ENCODE assay signal across 15 cellular contexts in the genomic region with DNA sequence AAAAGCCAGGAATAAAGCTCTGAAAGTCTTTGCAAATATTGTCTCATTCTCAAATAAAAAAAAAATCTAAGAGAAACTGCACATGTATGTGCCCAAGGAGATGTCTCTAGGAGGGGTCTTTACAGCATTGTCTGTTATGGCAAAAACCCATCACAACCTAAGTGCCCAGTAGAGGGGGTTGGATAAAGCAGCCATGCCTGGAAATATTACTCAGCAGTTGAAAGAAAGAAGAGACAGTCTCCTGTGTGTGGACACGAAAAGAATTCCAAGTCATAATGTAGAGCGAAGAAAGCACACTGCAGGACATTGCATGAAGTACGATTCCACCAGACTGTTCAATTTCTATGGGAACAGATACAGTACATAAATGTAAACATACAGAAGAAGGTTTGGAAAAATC. TPM values are rescaled to one million over a fixed set of nuclear protein-coding genes. Genes with fewer than 3 reads are reported as not detected.
DNase-seq lines count a peak whose midpoint lies in the region; ATAC-seq, FAIRE-seq and TF ChIP-seq lines count a peak whose summit lies in the region.
"Had no signal": no experiment of that assay in that cellular context is flagged by ENCODE, and none has a peak within 500 bp of the region (broad histone marks: within the 10 kb centered on the region; RNA-seq: fewer than 3 reads in every experiment).

No MANE protein-coding gene starts in this region.

- CTCF ChIA-PET in A549 (lab: Yijun Ruan, JAX): interaction anchor here (0.9 to 32.6 kb wide), 12 partner anchors 9 to 607 kb away, joined by 3 to 818 read pairs (median 8); a partner anchor contains a TSS
- CTCF ChIA-PET in HCT116 (lab: Charles Lee): interaction anchor here (1.8 kb wide), 1 partner anchor 49 kb away, joined by 8 read pairs; no protein-coding TSS in a partner anchor
- CTCF ChIA-PET in activated CD8-positive, alpha-beta T cell treated with anti-CD3 and anti-CD28 coated beads, Interleukin-2, amount 10 ng/mL, durations not matched to agents 7 days and 5 days (lab: Charles Lee): interaction anchor here (1.5 kb wide), 1 partner anchor 58 kb away, joined by 3 read pairs; no protein-coding TSS in a partner anchor

- H3K9me2 ChIP-seq in HCT116 (ENCODE audit: insufficient read depth) (no peaks in the 10 kb centered on the region), Karpas-422 (replicated peaks; ENCODE audit: insufficient read depth, low read length) (no peaks in the 10 kb centered on the region)

- BruUV-seq in HCT116 (replicated peaks; lab: Mats Ljungman, UMichigan): no TSS peak

- TF ChIP-seq EP300 in A549 (IDR thresholded peaks at IDR 0.05): no peak

- H3K4me2 ChIP-seq in A549 (peak overlapping the region; percentile 70), HCT116 (ENCODE audit: low read length) (no peak overlapping the region; the same call in 1 of the 2 replicates), Karpas-422 (ENCODE audit: low read depth, low read length, poor library complexity, severe bottlenecking) (no peak overlapping the region)

- peak; percentile 38 to 56 for DNase-seq in A549 (ENCODE audit: low read depth in 1 of 2, low spot score in 1 of 2)
- no peak for DNase-seq in HCT116 (ENCODE audit: low read depth, low spot score)
- DNase-seq in fibroblast of pulmonary artery (ENCODE audit: low read depth): peak; percentile 49
- DNase-seq in Karpas-422: no peak
- no peak for DNase-seq in activated CD8-positive, alpha-beta T cell treated with anti-CD3 and anti-CD28 coated beads, Interleukin-2, amount 10 ng/mL, durations not matched to agents 7 days and 5 days
- no peak for DNase-seq in DMS153 treated with DMSO at 0.1 percent for 48 hours (lab: John Stamatoyannopoulos, UW; ENCODE audit: unreplicated experiment)
- DNase-seq in middle frontal gyrus (ENCODE audit: extremely low spot score, low spot score): no peak
- DNase-seq: NCI-H2029; stimulated activated CD4-positive, alpha-beta T cell treated with anti-CD3 and anti-CD28 coated beads, Interleukin-1b, Interleukin-23, amount 100 ng/mL, for 48 hours; uterus had no signal

- no peak overlapping the region for H3K4me3 Mint-ChIP-seq in activated CD8-positive, alpha-beta T cell treated with anti-CD3 and anti-CD28 coated beads, Interleukin-2, amount 10 ng/mL, durations not matched to agents 7 days and 5 days

- TF ChIP-seq RAD21 in A549 (conservative IDR thresholded peaks at IDR 0.05 in 1 of 2, IDR thresholded peaks at IDR 0.05 in 1 of 2): peak; percentile 29 to 36; a peak in 2 of 5 replicates
- peak; percentile 18; the same call in 1 of the 2 replicates for TF ChIP-seq RAD21 in HCT116 (IDR thresholded peaks at IDR 0.05; ENCODE audit: low read depth)

- TF ChIP-seq POLR2A in A549 (IDR thresholded peaks at IDR 0.05; ENCODE audit: low read length): no peak
- no peak for TF ChIP-seq POLR2A in HCT116 (IDR thresholded peaks at IDR 0.05; ENCODE audit: borderline replicate concordance, extremely low read depth, insufficient read depth, insufficient read length)

- H3K9ac ChIP-seq in HCT116 (ENCODE audit: low read length): no peak overlapping the region
- H3K9ac ChIP-seq in Karpas-422 (ENCODE audit: low read length): no peak overlapping the region
- H3K9ac ChIP-seq: BLaER1 treated with 17β-estradiol and CSF1 and Interleukin-3, amounts not matched to agents 10 nM and 100 nM had no signal

- H4K20me1 ChIP-seq in HCT116 (ENCODE audit: insufficient read depth): no peaks in the 10 kb centered on the region
- H4K20me1 ChIP-seq in Karpas-422 (ENCODE audit: insufficient read depth, low read depth, low read length): no peaks in the 10 kb centered on the region
- H4K20me1 ChIP-seq: BLaER1 treated with 17β-estradiol and CSF1 and Interleukin-3, amounts not matched to agents 10 nM and 100 nM had no signal

- ATAC-seq in A549 (peak in 1 of 2 experiments; percentile 34; a peak in 3 of 6 replicates), HCT116 (no peak), SK-N-SH treated with all-trans-retinoic acid at 6 μM for 48 hours (peak; percentile 59)
- no peak for ATAC-seq in activated CD8-positive, alpha-beta T cell treated with anti-CD3 and anti-CD28 coated beads, Interleukin-2, amount 10 ng/mL, durations not matched to agents 7 days and 5 days

- peaks cover 70% of the 10 kb centered on the region for H3K4me1 ChIP-seq in A549
- H3K4me1 ChIP-seq in HCT116 (ENCODE audit: control insufficient read depth in 1 of 2, insufficient read depth in 2 of 2, low read length in 2 of 2): peaks cover 17 to 36% of the 10 kb centered on the region in 2 experiments; a peak in 3 of 4 replicates
- no peaks in the 10 kb centered on the region for H3K4me1 ChIP-seq in Karpas-422 (ENCODE audit: low read length)
- H3K4me1 ChIP-seq: prostate gland, uterus had no signal

- H3K27ac ChIP-seq in A549: peak overlapping the region; percentile 91 to 93
- no peak overlapping the region for H3K27ac ChIP-seq in HCT116 (ENCODE audit: low read depth, low read length)
- no peak overlapping the region for H3K27ac ChIP-seq in Karpas-422 (ENCODE audit: low read length)
- H3K27ac ChIP-seq: BLaER1 treated with 17β-estradiol and CSF1 and Interleukin-3, amounts not matched to agents 10 nM and 100 nM had no signal

- TF ChIP-seq CTCF in A549 (IDR thresholded peaks at IDR 0.05) (peak; percentile 34; the same call in 2 of the 3 replicates), HCT116 (IDR thresholded peaks at IDR 0.05 in 2 of 3, conservative IDR thresholded peaks at IDR 0.05 in 1 of 3; ENCODE audit: borderline replicate concordance in 1 of 3, insufficient read depth in 1 of 3, low read depth in 2 of 3, low read length in 2 of 3) (peak in 2 of 3 experiments; percentile 30 to 32; a peak in 4 of 6 replicates), fibroblast of pulmonary artery (IDR thresholded peaks at IDR 0.05; ENCODE audit: low read length, missing control alignments) (peak; percentile 53)

- H3K9me3 ChIP-seq in A549 (no peaks in the 10 kb centered on the region), HCT116 (ENCODE audit: control insufficient read depth in 1 of 2, insufficient read depth in 1 of 2, low read depth in 1 of 2, low read length in 2 of 2) (no peaks in the 10 kb centered on the region), Karpas-422 (ENCODE audit: low read length) (no peaks in the 10 kb centered on the region)
- H3K9me3 ChIP-seq: BLaER1 treated with 17β-estradiol and CSF1 and Interleukin-3, amounts not matched to agents 10 nM and 100 nM; prostate gland; uterus had no signal

- no peak overlapping the region for H3K27ac Mint-ChIP-seq in activated CD8-positive, alpha-beta T cell treated with anti-CD3 and anti-CD28 coated beads, Interleukin-2, amount 10 ng/mL, durations not matched to agents 7 days and 5 days

- RAD21 ChIA-PET in HCT116 (lab: Charles Lee; ENCODE audit: low non-redundant PET in 1 of 2, low total read pairs in 2 of 2, uncharacterized antibody in 2 of 2, unreplicated experiment in 2 of 2): no interaction called here

- FAIRE-seq in A549 (lab: Jason Lieb, UNC): no peak
- FAIRE-seq: GM19239, keratinocyte had no signal

- WGBS in A549 (ENCODE audit: missing lambda C conversion rate): 29% methylated on average over 3 of the region's 3 CpGs

- peak overlapping the region; percentile 40 for H2AFZ ChIP-seq in HCT116 (ENCODE audit: low read depth, low read length, poor library complexity, severe bottlenecking)
- H2AFZ ChIP-seq in Karpas-422 (ENCODE audit: low read length): no peak overlapping the region

- no peaks in the 10 kb centered on the region for H3K36me3 ChIP-seq in HCT116 (ENCODE audit: control insufficient read depth in 1 of 2, insufficient read depth in 2 of 2, low read length in 2 of 2)
- no peaks in the 10 kb centered on the region for H3K36me3 ChIP-seq in Karpas-422 (ENCODE audit: insufficient read depth, low read length)
- H3K36me3 ChIP-seq: BLaER1 treated with 17β-estradiol and CSF1 and Interleukin-3, amounts not matched to agents 10 nM and 100 nM; prostate gland; uterus had no signal

- H3K79me2 ChIP-seq in HCT116 (ENCODE audit: insufficient read depth, low read length) (no peaks in the 10 kb centered on the region), Karpas-422 (ENCODE audit: low read length) (no peaks in the 10 kb centered on the region)

- intact Hi-C loops in HCT116 (cut with micrococcal nuclease): no loop called here

- H3K9me3 Mint-ChIP-seq in activated CD8-positive, alpha-beta T cell treated with anti-CD3 and anti-CD28 coated beads, Interleukin-2, amount 10 ng/mL, durations not matched to agents 7 days and 5 days (ENCODE audit: insufficient read depth): no peaks in the 10 kb centered on the region

- POLR2A ChIA-PET in A549 (lab: Yijun Ruan, JAX) (interaction anchor here (1.7 to 1.8 kb wide), 2 partner anchors 45 to 49 kb away, joined by 11 to 13 read pairs; no protein-coding TSS in a partner anchor), HCT116 (lab: Charles Lee) (no interaction called here)
- POLR2A ChIA-PET in activated CD8-positive, alpha-beta T cell treated with anti-CD3 and anti-CD28 coated beads, Interleukin-2, amount 10 ng/mL, durations not matched to agents 7 days and 5 days (lab: Charles Lee): no interaction called here

- H3K27me3 Mint-ChIP-seq in activated CD8-positive, alpha-beta T cell treated with anti-CD3 and anti-CD28 coated beads, Interleukin-2, amount 10 ng/mL, durations not matched to agents 7 days and 5 days (ENCODE audit: low read depth): peaks cover 18% of the 10 kb centered on the region

- no peaks in the 10 kb centered on the region for H3K36me3 Mint-ChIP-seq in activated CD8-positive, alpha-beta T cell treated with anti-CD3 and anti-CD28 coated beads, Interleukin-2, amount 10 ng/mL, durations not matched to agents 7 days and 5 days (ENCODE audit: low read depth)

- no peak overlapping the region for H3K4me3 ChIP-seq in A549
- H3K4me3 ChIP-seq in HCT116 (replicated peaks in 1 of 2; ENCODE audit: low read depth in 1 of 2, low read length in 2 of 2): no peak overlapping the region
- no peak overlapping the region for H3K4me3 ChIP-seq in fibroblast of pulmonary artery (replicated peaks; ENCODE audit: low read depth, low read length)
- no peak overlapping the region for H3K4me3 ChIP-seq in Karpas-422 (ENCODE audit: low read length)
- H3K4me3 ChIP-seq: BLaER1 treated with 17β-estradiol and CSF1 and Interleukin-3, amounts not matched to agents 10 nM and 100 nM; prostate gland; uterus had no signal

- H3K4me1 Mint-ChIP-seq in activated CD8-positive, alpha-beta T cell treated with anti-CD3 and anti-CD28 coated beads, Interleukin-2, amount 10 ng/mL, durations not matched to agents 7 days and 5 days (ENCODE audit: low read depth): peaks cover 27% of the 10 kb centered on the region

- H3K27me3 ChIP-seq in HCT116 (ENCODE audit: insufficient read depth, low read length) (no peaks in the 10 kb centered on the region), Karpas-422 (ENCODE audit: low read length) (no peaks in the 10 kb centered on the region)
- H3K27me3 ChIP-seq: BLaER1 treated with 17β-estradiol and CSF1 and Interleukin-3, amounts not matched to agents 10 nM and 100 nM; uterus had no signal

RNA-seq across cellular contexts. Expression of a gene that starts 7.3 kb away (rescaled TPM):
- polyA plus RNA-seq in A549 (2011; rRNA removed): 173 TPM in 2 replicates
- polyA plus RNA-seq in A549 (2012; cell fraction: cytosol; rRNA removed): 164 and 192 TPM in 2 replicates
- polyA plus RNA-seq in A549 (2012; cell fraction: nucleus; rRNA removed): 241 and 325 TPM in 2 replicates
- polyA plus RNA-seq in A549 (2017; fragmentation: RNase III; extraction: RNeasy Plus Mini Kit Qiagen cat#74134 plus additional on column Dnase treatment): 348 to 469 TPM (median 441 TPM) in 3 replicates
- polyA minus RNA-seq in A549 (2011; rRNA and poly(A)+ RNA removed): 181 and 216 TPM in 2 replicates
- 6.1 TPM for total RNA-seq in HCT116 (2021; ENCODE audit: unreplicated experiment)
- 8.2 and 9.5 TPM in 2 replicates for polyA plus RNA-seq in HCT116 (2012)
- total RNA-seq in Karpas-422 (2014; rRNA removed; shearing (Covaris generic); ENCODE audit: low replicate concordance): 0.11 and 0.15 TPM in 2 replicates
- total RNA-seq in activated CD8-positive, alpha-beta T cell treated with anti-CD3 and anti-CD28 coated beads, Interleukin-2, amount 10 ng/mL, durations not matched to agents 7 days and 5 days: under 1 TPM; 0.31 to 0.34 TPM

Comparison
In these comparisons a context has a peak if more than half of its experiments do, and no peak if none do; other contexts are left out.
1. DNase-seq: peak in A549 (2 of 2) and fibroblast of pulmonary artery (single experiment); none in HCT116 (single experiment), Karpas-422 (single experiment), activated CD8-positive, alpha-beta T cell treated with anti-CD3 and anti-CD28 coated beads, Interleukin-2, amount 10 ng/mL, durations not matched to agents 7 days and 5 days (single experiment), DMS153 treated with DMSO at 0.1 percent for 48 hours (single experiment) and middle frontal gyrus (single experiment).
2. H3K27ac ChIP-seq: peak in A549 (2 of 2); none in HCT116 (single experiment) and Karpas-422 (single experiment).
3. Peak in every context shown above with its lines, with median percentiles within 50 percentile points of each other: CTCF ChIP-seq.